17 cellular contexts compared by ENCODE assay signal in genomic region chr10:117565068-117565467, GRCh38.
DNase-seq lines count a peak whose midpoint lies in the region; ATAC-seq and TF ChIP-seq lines count a peak whose summit lies in the region.
"Had no signal": no experiment of that assay in that cellular context is flagged by ENCODE, and none has a peak within 500 bp of the region (broad histone marks: within the 10 kb centered on the region; RNA-seq: fewer than 3 reads in every experiment).

No MANE protein-coding gene starts in this region.

- no peaks in the 10 kb centered on the region for H3K4me1 ChIP-seq in HEK293 (ENCODE audit: control insufficient read depth, insufficient read depth, low read length)
- H3K4me1 ChIP-seq: BLaER1 had no signal

- TF ChIP-seq CTCF in HEK293 (tag by site-specific recombination; IDR thresholded peaks at IDR 0.05): no peak

- ATAC-seq in GM18873 (IDR thresholded peaks at IDR 0.05; ENCODE audit: low FRiP score, unreplicated experiment): no peak
- ATAC-seq: CD8-positive, alpha-beta T cell; HCT116 had no signal

- H3K9me3 ChIP-seq in HEK293 (ENCODE audit: control insufficient read depth, insufficient read depth, low read depth, low read length): no peaks in the 10 kb centered on the region
- H3K9me3 ChIP-seq: BLaER1, Caco-2 had no signal

- H3K4me3 ChIP-seq in HEK293 (ENCODE audit: low read depth, low read length): no peak overlapping the region
- H3K4me3 ChIP-seq: BLaER1, GM23338 had no signal

- CTCF ChIA-PET in HEK293 (lab: Yijun Ruan, JAX): no interaction called here

- H3K36me3 ChIP-seq in HEK293 (ENCODE audit: control insufficient read depth in 2 of 2, insufficient read depth in 1 of 2, low read length in 2 of 2): no peaks in the 10 kb centered on the region
- H3K36me3 ChIP-seq: BLaER1 had no signal

- POLR2A ChIA-PET in HEK293 (lab: Yijun Ruan, JAX): interaction anchor here (0.6 kb wide), 1 partner anchor 125 kb away, joined by 5 read pairs; no protein-coding TSS in a partner anchor

- H3K27ac ChIP-seq in HEK293 (ENCODE audit: extremely low read depth, low read depth, low read length): no peak overlapping the region
- H3K27ac ChIP-seq: BLaER1, C4-2B had no signal

- DNase-seq in NCI-H69 (lab: John Stamatoyannopoulos, UW): peak; percentile 78
- DNase-seq in left kidney (ENCODE audit: low read depth, low spot score): peak; percentile 53
- no peak for DNase-seq in middle frontal gyrus (ENCODE audit: extremely low spot score, low spot score)
- DNase-seq in NCI-H446 (lab: John Stamatoyannopoulos, UW): no peak
- DNase-seq: Caco-2; CD4-positive, CD25-positive, alpha-beta regulatory T cell; CD8-positive, alpha-beta T cell; DMS153; DND-41; H9; HFFc6 had no signal

TF ChIP-seq in HEK293, 187 proteins besides CTCF, POLR2A, EP300 and RAD21:
- TF ChIP-seq ZNF658 (tag by site-specific recombination; IDR thresholded peaks at IDR 0.05) (no peak), PRDM10 (tag by site-specific recombination; IDR thresholded peaks at IDR 0.05) (peak; percentile 52; the same call in 1 of the 2 replicates), MEIS1 (CRISPR knock-in tag; IDR thresholded peaks at IDR 0.05; ENCODE audit: borderline replicate concordance) (no peak), GFI1B (tag by site-specific recombination; IDR thresholded peaks at IDR 0.05) (no peak), ZNF48 (tag by site-specific recombination; IDR thresholded peaks at IDR 0.05) (no peak), ZNF747 (tag by site-specific recombination; IDR thresholded peaks at IDR 0.05) (no peak), ZNF341 (tag by site-specific recombination; IDR thresholded peaks at IDR 0.05; ENCODE audit: low read depth) (peak; percentile 70), ZNF174 (tag by site-specific recombination; IDR thresholded peaks at IDR 0.05) (no peak)
- TF ChIP-seq, protein P1, sequence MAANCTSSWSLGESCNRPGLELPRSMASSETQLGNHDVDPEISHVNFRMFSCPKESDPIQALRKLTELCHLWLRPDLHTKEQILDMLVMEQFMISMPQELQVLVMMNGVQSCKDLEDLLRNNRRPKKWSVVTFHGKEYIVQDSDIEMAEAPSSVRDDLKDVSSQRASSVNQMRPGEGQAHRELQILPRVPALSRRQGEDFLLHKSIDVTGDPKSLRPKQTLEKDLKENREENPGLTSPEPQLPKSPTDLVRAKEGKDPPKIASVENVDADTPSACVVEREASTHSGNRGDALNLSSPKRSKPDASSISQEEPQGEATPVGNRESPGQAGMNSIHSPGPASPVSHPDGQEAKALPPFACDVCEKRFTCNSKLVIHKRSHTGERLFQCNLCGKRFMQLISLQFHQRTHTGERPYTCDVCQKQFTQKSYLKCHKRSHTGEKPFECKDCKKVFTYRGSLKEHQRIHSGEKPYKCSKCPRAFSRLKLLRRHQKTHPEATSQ (tag by site-specific recombination; IDR thresholded peaks at IDR 0.05): no peak
- TF ChIP-seq, protein P2, sequence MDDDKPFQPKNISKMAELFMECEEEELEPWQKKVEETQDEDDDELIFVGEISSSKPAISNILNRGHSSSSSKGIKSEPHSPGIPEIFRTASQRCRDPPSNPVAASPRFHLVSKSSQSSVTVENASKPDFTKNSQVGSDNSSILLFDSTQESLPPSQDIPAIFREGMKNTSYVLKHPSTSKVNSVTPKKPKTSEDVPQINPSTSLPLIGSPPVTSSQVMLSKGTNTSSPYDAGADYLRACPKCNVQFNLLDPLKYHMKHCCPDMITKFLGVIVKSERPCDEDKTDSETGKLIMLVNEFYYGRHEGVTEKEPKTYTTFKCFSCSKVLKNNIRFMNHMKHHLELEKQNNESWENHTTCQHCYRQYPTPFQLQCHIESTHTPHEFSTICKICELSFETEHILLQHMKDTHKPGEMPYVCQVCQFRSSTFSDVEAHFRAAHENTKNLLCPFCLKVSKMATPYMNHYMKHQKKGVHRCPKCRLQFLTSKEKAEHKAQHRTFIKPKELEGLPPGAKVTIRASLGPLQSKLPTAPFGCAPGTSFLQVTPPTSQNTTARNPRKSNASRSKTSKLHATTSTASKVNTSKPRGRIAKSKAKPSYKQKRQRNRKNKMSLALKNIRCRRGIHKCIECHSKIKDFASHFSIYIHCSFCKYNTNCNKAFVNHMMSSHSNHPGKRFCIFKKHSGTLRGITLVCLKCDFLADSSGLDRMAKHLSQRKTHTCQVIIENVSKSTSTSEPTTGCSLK (tag by site-specific recombination; IDR thresholded peaks at IDR 0.05): no peak

Comparison
In these comparisons a context has a peak if more than half of its experiments do, and no peak if none do; other contexts are left out.
1. DNase-seq: peak in NCI-H69 (single experiment) and left kidney (single experiment); none in middle frontal gyrus (single experiment) and NCI-H446 (0 of 2).